ENCODE assay signal across 1 cellular context in genomic region chr3:13661121-13661520, GRCh38.
TF ChIP-seq lines count a peak whose summit lies in the region.

No MANE protein-coding gene starts in this region.

TF ChIP-seq in H1, 55 proteins besides CTCF, POLR2A, EP300 and RAD21 (continued from another document):
- no peak for TF ChIP-seq E2F6 (IDR thresholded peaks at IDR 0.05)
